Comparison of ENCODE assay signal across 19 cellular contexts in the genomic region with DNA sequence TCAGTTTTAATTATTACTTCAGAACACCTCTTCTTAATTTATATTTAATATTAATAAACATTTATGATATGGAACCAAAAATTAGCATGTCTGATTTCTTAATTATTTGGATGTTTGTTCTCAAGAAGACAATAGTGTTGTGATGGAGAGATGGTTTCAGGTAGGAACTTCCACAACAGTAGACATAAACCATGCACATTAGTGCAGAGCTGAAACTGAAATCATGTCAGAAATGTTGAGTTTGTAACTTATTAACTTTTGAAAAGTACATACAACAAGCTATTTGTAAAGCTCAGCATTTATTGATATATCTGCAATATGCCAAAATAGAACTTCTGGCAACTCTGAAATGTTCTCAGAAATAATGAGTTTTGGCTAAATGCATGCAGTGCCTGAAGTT.
DNase-seq lines count a peak whose midpoint lies in the region; ATAC-seq lines count a peak whose summit lies in the region.
"Had no signal": no experiment of that assay in that cellular context is flagged by ENCODE, and none has a peak within 500 bp of the region (broad histone marks: within the 10 kb centered on the region; RNA-seq: fewer than 3 reads in every experiment).

No MANE protein-coding gene starts in this region.

- no peaks in the 10 kb centered on the region for H3K9me3 ChIP-seq in iPS-20b (ENCODE audit: insufficient read depth, low read depth, low read length)
- H3K9me3 ChIP-seq: Peyer's patch had no signal

- no peaks in the 10 kb centered on the region for H3K36me3 ChIP-seq in iPS-20b (ENCODE audit: insufficient read depth, low read depth, low read length)
- H3K36me3 ChIP-seq: Peyer's patch had no signal

- peak overlapping the region; percentile 38 for H3K27ac ChIP-seq in iPS-20b (ENCODE audit: low read length)
- H3K27ac ChIP-seq: GM23248, Peyer's patch had no signal

- DNase-seq in NCI-H510A treated with DMSO at 0.1 percent for 48 hours (lab: John Stamatoyannopoulos, UW) (no peak), amniotic stem cell (lab: John Stamatoyannopoulos, UW) (no peak)
- DNase-seq in stimulated activated naive CD4-positive, alpha-beta T cell (lab: John Stamatoyannopoulos, UW): no peak
- DNase-seq: activated B cell treated with CpG ODN at 0.5 μM for 24 hours; C1 segment of cervical spinal cord; DND-41; effector CD8-positive, alpha-beta T cell; GM23248; NCI-H1694 treated with DMSO at 0.1 percent for 48 hours; NCI-H524 treated with DMSO at 0.1 percent for 48 hours; Peyer's patch; stimulated activated CD4-positive, alpha-beta T cell treated with anti-CD3 and anti-CD28 coated beads, Interleukin-2, amount 100 ng/mL, for 48 hours; SW 1271 had no signal

- H3K4me3 ChIP-seq in iPS-20b (ENCODE audit: low read length): no peak overlapping the region
- H3K4me3 ChIP-seq: GM23248, lung, Peyer's patch had no signal

- H3K9ac ChIP-seq in iPS-20b (ENCODE audit: low read depth, low read length): no peak overlapping the region
- H3K9ac ChIP-seq: GM23248 had no signal

- peaks cover 16% of the 10 kb centered on the region for H3K4me1 ChIP-seq in iPS-20b (ENCODE audit: insufficient read depth, low read length)
- H3K4me1 ChIP-seq: Peyer's patch had no signal

- ATAC-seq in GM19372 (IDR thresholded peaks at IDR 0.05; ENCODE audit: low read depth, unreplicated experiment) (peak; percentile 78), GM21786 (IDR thresholded peaks at IDR 0.05; ENCODE audit: unreplicated experiment) (peak; percentile 83), HG03139 (IDR thresholded peaks at IDR 0.05; ENCODE audit: unreplicated experiment) (peak; percentile 84)
- ATAC-seq: sciatic nerve had no signal

- no peaks in the 10 kb centered on the region for H3K27me3 ChIP-seq in iPS-20b (ENCODE audit: insufficient read depth, low read length)
- H3K27me3 ChIP-seq: Peyer's patch had no signal
